Comparison of ENCODE assay signal across 8 cellular contexts in genomic region chr1:54487571-54488050, GRCh38.
DNase-seq lines count a peak whose midpoint lies in the region; ATAC-seq, FAIRE-seq and TF ChIP-seq lines count a peak whose summit lies in the region.

No MANE protein-coding gene starts in this region.

- no peaks in the 10 kb centered on the region for H3K9me2 ChIP-seq in PC-3 (replicated peaks; ENCODE audit: low read length)

- TF ChIP-seq CTCF in PC-3 (conservative IDR thresholded peaks at IDR 0.05; ENCODE audit: low read depth, low read length) (no peak), H1 (IDR thresholded peaks at IDR 0.05; ENCODE audit: control extremely low read depth in 1 of 3, insufficient read depth in 1 of 3, low read depth in 1 of 3, low read length in 3 of 3) (no peak), GM13976 (IDR thresholded peaks at IDR 0.05; ENCODE audit: borderline replicate concordance, control extremely low read depth, extremely low read depth, insufficient read depth, missing control alignments) (no peak)

- H3K79me2 ChIP-seq in PC-3 (ENCODE audit: low read length) = no peaks in the 10 kb centered on the region
- no peaks in the 10 kb centered on the region for H3K79me2 ChIP-seq in H1 (ENCODE audit: control insufficient read depth in 1 of 2, insufficient read depth in 2 of 2, low read length in 2 of 2)

- H3K9ac ChIP-seq in PC-3 (ENCODE audit: low read length) = no peak overlapping the region
- peak overlapping the region; percentile 46 to 59 (median 51); a peak in 6 of 7 replicates for H3K9ac ChIP-seq in H1 (replicated peaks in 1 of 4; ENCODE audit: extremely low read depth in 1 of 4, low read depth in 3 of 4, low read length in 3 of 4)

- H3K56ac ChIP-seq in H1 (replicated peaks; ENCODE audit: insufficient read length, low read depth, low read length) = no peak overlapping the region

- H3K27me3 Mint-ChIP-seq in natural killer cell treated with Interleukin-12 subunit alpha and Interleukin-12 subunit beta and Interleukin-15 and Interleukin-18, amount 100 ng/mL, for 72 hours = peaks cover 6 to 7% of the 10 kb centered on the region in 2 donors

- peak overlapping the region; percentile 40 to 56 for H3K27ac Mint-ChIP-seq in natural killer cell treated with Interleukin-12 subunit alpha and Interleukin-12 subunit beta and Interleukin-15 and Interleukin-18, amount 100 ng/mL, for 72 hours

- H2AFZ ChIP-seq in PC-3 (ENCODE audit: low read length) (peak overlapping the region; percentile 94), H1 (ENCODE audit: low read length) (no peak overlapping the region)

- intact Hi-C loops in PC-3 (cut with micrococcal nuclease) = loop anchor here (1.0 kb wide), 3 partner anchors 80 to 287 kb away; partner anchors contain the start of genes CYB5RL and MRPL37

- H2BK20ac ChIP-seq in H1 (ENCODE audit: low read length) = peak overlapping the region; percentile 80; the same call in 1 of the 2 replicates

- H3K4me3 ChIP-seq in PC-3 (ENCODE audit: low read length) = peak overlapping the region; percentile 65
- H3K4me3 ChIP-seq in H1 (ENCODE audit: extremely low read depth in 1 of 4, insufficient read depth in 2 of 4, low read depth in 3 of 4, low read length in 4 of 4) = peak overlapping the region; percentile 13 to 69 (median 54); a peak in 7 of 8 replicates

- 2% methylated on average over 21 of the region's 21 CpGs; no CpG with 5 or more reads in 1 of the 2 experiments for WGBS in H1 (ENCODE audit: extremely low coverage in 1 of 2, insufficient coverage in 1 of 2, insufficient read length in 1 of 2, insufficient replicate concordance in 2 of 2, low coverage in 1 of 2, low lambda C conversion rate in 2 of 2, missing lambda C conversion rate in 1 of 2), 2 experiments

- H3K36me3 ChIP-seq in PC-3 (ENCODE audit: low read depth, low read length) (no peaks in the 10 kb centered on the region), H1 (ENCODE audit: control insufficient read depth in 2 of 4, insufficient read depth in 4 of 4, low read length in 3 of 4) (no peaks in the 10 kb centered on the region)

- H3K36me3 Mint-ChIP-seq in natural killer cell treated with Interleukin-12 subunit alpha and Interleukin-12 subunit beta and Interleukin-15 and Interleukin-18, amount 100 ng/mL, for 72 hours = no peaks in the 10 kb centered on the region

- TF ChIP-seq EP300 in H1 (IDR thresholded peaks at IDR 0.05; ENCODE audit: borderline replicate concordance in 1 of 2, low read depth in 2 of 2, low read length in 2 of 2) = no peak

- peaks cover 15% of the 10 kb centered on the region for H3K4me1 ChIP-seq in PC-3 (ENCODE audit: insufficient read depth, low read length)
- peaks cover 7 to 22% (median 15%) of the 10 kb centered on the region in 4 experiments for H3K4me1 ChIP-seq in H1 (replicated peaks in 1 of 4; ENCODE audit: control insufficient read depth in 3 of 4, insufficient read depth in 4 of 4, low read length in 3 of 4)

- no peaks in the 10 kb centered on the region for H3K27me3 ChIP-seq in PC-3 (ENCODE audit: low read length)
- H3K27me3 ChIP-seq in H1 (replicated peaks in 1 of 4; ENCODE audit: control insufficient read depth in 3 of 4, extremely low read depth in 1 of 4, insufficient read depth in 3 of 4, low read length in 3 of 4) = peaks cover 0 to 18% (median 11%) of the 10 kb centered on the region in 4 experiments; a peak in 6 of 7 replicates

- peak; percentile 26 for ATAC-seq in PC-3
- no peak for ATAC-seq in natural killer cell treated with Interleukin-12 subunit alpha and Interleukin-12 subunit beta and Interleukin-15 and Interleukin-18, amount 100 ng/mL, for 72 hours
- ATAC-seq in HG03175 (IDR thresholded peaks at IDR 0.05; ENCODE audit: unreplicated experiment) = no peak
- ATAC-seq in GM19023 (IDR thresholded peaks at IDR 0.05; ENCODE audit: unreplicated experiment) = no peak

- BruUV-seq in PC-3 (replicated peaks; lab: Mats Ljungman, UMichigan) = no TSS peak

- TF ChIP-seq POLR2A in H1 (IDR thresholded peaks at IDR 0.05; ENCODE audit: control extremely low read depth in 1 of 2, low read depth in 2 of 2, low read length in 2 of 2) = no peak

- H3K9me3 Mint-ChIP-seq in natural killer cell treated with Interleukin-12 subunit alpha and Interleukin-12 subunit beta and Interleukin-15 and Interleukin-18, amount 100 ng/mL, for 72 hours = no peaks in the 10 kb centered on the region

- no peaks in the 10 kb centered on the region for H4K20me1 ChIP-seq in PC-3 (ENCODE audit: low read length)
- no peaks in the 10 kb centered on the region for H4K20me1 ChIP-seq in H1 (replicated peaks in 1 of 2; ENCODE audit: control insufficient read depth in 1 of 2, insufficient read depth in 2 of 2, low read length in 2 of 2)

- peak in 1 of 2 experiments; percentile 17; a peak in 2 of 4 replicates for TF ChIP-seq RAD21 in H1 (IDR thresholded peaks at IDR 0.05 in 1 of 2, conservative IDR thresholded peaks at IDR 0.05 in 1 of 2; ENCODE audit: low read depth in 2 of 2, low read length in 2 of 2)

- in situ Hi-C loops in GM13976 (cut with MboI; ENCODE audit: low sequenced_read_pairs, unreplicated experiment) = loop anchor here (25.0 kb wide), 1 partner anchor 375 kb away; no protein-coding TSS in a partner anchor

- peak overlapping the region; percentile 91 for H3K18ac ChIP-seq in H1 (ENCODE audit: extremely low read depth, low read length)

- H3K27ac ChIP-seq in PC-3 (ENCODE audit: low read length) (no peak overlapping the region), H1 (ENCODE audit: low read depth, low read length) (peak overlapping the region; percentile 59)

- H4K5ac ChIP-seq in H1 (ENCODE audit: insufficient read length, low read depth, low read length) = peak overlapping the region; percentile 9

- peak overlapping the region; percentile 80 for H2BK5ac ChIP-seq in H1 (ENCODE audit: low read depth, low read length)

- no peak for FAIRE-seq in H1 (lab: Jason Lieb, UNC)

- H2BK15ac ChIP-seq in H1 (ENCODE audit: low read length) = peak overlapping the region; percentile 61; the same call in 1 of the 2 replicates

- CTCF ChIA-PET in PC-3 (lab: Charles Lee) (interaction anchor here (0.6 to 0.8 kb wide), 3 partner anchors 80 to 137 kb away, joined by 3 to 6 read pairs (median 4); partner anchors contain the start of gene SSBP3), H1 (lab: Charles Lee; ENCODE audit: partially characterized antibody) (interaction anchor here (0.8 to 3.3 kb wide), 8 partner anchors 16 to 265 kb away, joined by 3 to 20 read pairs (median 4); no protein-coding TSS in a partner anchor)

- POLR2A ChIA-PET in PC-3 (lab: Charles Lee; ENCODE audit: unreplicated experiment) (no interaction called here), H1 (lab: Charles Lee; ENCODE audit: partially characterized antibody) (interaction anchor here (0.7 to 8.3 kb wide), 16 partner anchors 8 to 288 kb away, joined by 3 to 216 read pairs (median 4); partner anchors contain the start of gene SSBP3)

- H4K91ac ChIP-seq in H1 (replicated peaks; ENCODE audit: insufficient read length, low read length) = peak overlapping the region; percentile 93

- peak overlapping the region; percentile 2 for H3K4ac ChIP-seq in H1 (replicated peaks; ENCODE audit: insufficient read length, low read depth, low read length)

- H3K4me1 Mint-ChIP-seq in natural killer cell treated with Interleukin-12 subunit alpha and Interleukin-12 subunit beta and Interleukin-15 and Interleukin-18, amount 100 ng/mL, for 72 hours (ENCODE audit: low read depth in 2 of 2) = peaks cover 42 to 49% of the 10 kb centered on the region in 2 donors

- H3K4me2 ChIP-seq in PC-3 (ENCODE audit: low read length) = peak overlapping the region; percentile 93
- H3K4me2 ChIP-seq in H1 (ENCODE audit: insufficient read depth in 1 of 2, low read depth in 2 of 2, low read length in 2 of 2) = peak overlapping the region; percentile 85 to 91

- H2AK5ac ChIP-seq in H1 (ENCODE audit: low read depth, low read length) = peak overlapping the region; percentile 93; the same call in 1 of the 2 replicates

- peak overlapping the region; percentile 88 for H2BK120ac ChIP-seq in H1 (replicated peaks; ENCODE audit: low read depth, low read length)

- peak in 2 of 3 experiments; percentile 72 to 80 for DNase-seq in NCI-H1417 (lab: John Stamatoyannopoulos, UW)
- no peak for DNase-seq in NCI-H1417 treated with DMSO at 0.1 percent for 48 hours (lab: John Stamatoyannopoulos, UW)
- DNase-seq in PC-3 = peak; percentile 26
- peak in 1 of 2 experiments; percentile 66 for DNase-seq in H1 (ENCODE audit: low read depth in 1 of 2, low spot score in 2 of 2)
- DNase-seq in natural killer cell treated with Interleukin-12 subunit alpha and Interleukin-12 subunit beta and Interleukin-15 and Interleukin-18, amount 100 ng/mL, for 72 hours (ENCODE audit: low spot score) = no peak
- DNase-seq in GM13976 (ENCODE audit: low spot score) = no peak

- H3F3A ChIP-seq in PC-3 (ENCODE audit: low read length, unreplicated experiment) = no peaks in the 10 kb centered on the region

- H3K4me3 Mint-ChIP-seq in natural killer cell treated with Interleukin-12 subunit alpha and Interleukin-12 subunit beta and Interleukin-15 and Interleukin-18, amount 100 ng/mL, for 72 hours = peak overlapping the region; percentile 84

- H4K8ac ChIP-seq in H1 (ENCODE audit: extremely low read depth, insufficient read depth, low read length) = peak overlapping the region; percentile 84; the same call in 1 of the 2 replicates

- H3K9me3 ChIP-seq in PC-3 (ENCODE audit: low read length) (no peaks in the 10 kb centered on the region), H1 (ENCODE audit: insufficient read depth in 2 of 2, low read depth in 1 of 2, low read length in 1 of 2) (no peaks in the 10 kb centered on the region)

- no peak overlapping the region for H3K14ac ChIP-seq in H1 (ENCODE audit: insufficient read length)

- peak overlapping the region; percentile 92 for H2BK12ac ChIP-seq in H1 (ENCODE audit: low read depth, low read length)

- H3K79me1 ChIP-seq in H1 (ENCODE audit: low read depth, low read length) = no peaks in the 10 kb centered on the region

- H3K23ac ChIP-seq in H1 (ENCODE audit: insufficient read length) = no peak overlapping the region

- peaks cover 15% of the 10 kb centered on the region; the same call in 1 of the 2 replicates for H3K23me2 ChIP-seq in H1 (ENCODE audit: low read depth, low read length)

TF ChIP-seq in H1, 55 proteins besides CTCF, POLR2A, EP300 and RAD21:
- TF ChIP-seq CEBPB (IDR thresholded peaks at IDR 0.05; ENCODE audit: low read depth, low read length) = no peak
- peak; percentile 24 for TF ChIP-seq EZH2 (IDR thresholded peaks at IDR 0.05; ENCODE audit: low read depth, low read length, severe bottlenecking)

Comparison
In these comparisons a context has a peak if more than half of its experiments do, and no peak if none do; other contexts are left out.
1. DNase-seq: peak in NCI-H1417 (2 of 3) and PC-3 (single experiment); none in NCI-H1417 treated with DMSO at 0.1 percent for 48 hours (single experiment), natural killer cell treated with Interleukin-12 subunit alpha and Interleukin-12 subunit beta and Interleukin-15 and Interleukin-18, amount 100 ng/mL, for 72 hours (single experiment) and GM13976 (single experiment).